8 cellular contexts compared by ENCODE assay signal in the genomic region with DNA sequence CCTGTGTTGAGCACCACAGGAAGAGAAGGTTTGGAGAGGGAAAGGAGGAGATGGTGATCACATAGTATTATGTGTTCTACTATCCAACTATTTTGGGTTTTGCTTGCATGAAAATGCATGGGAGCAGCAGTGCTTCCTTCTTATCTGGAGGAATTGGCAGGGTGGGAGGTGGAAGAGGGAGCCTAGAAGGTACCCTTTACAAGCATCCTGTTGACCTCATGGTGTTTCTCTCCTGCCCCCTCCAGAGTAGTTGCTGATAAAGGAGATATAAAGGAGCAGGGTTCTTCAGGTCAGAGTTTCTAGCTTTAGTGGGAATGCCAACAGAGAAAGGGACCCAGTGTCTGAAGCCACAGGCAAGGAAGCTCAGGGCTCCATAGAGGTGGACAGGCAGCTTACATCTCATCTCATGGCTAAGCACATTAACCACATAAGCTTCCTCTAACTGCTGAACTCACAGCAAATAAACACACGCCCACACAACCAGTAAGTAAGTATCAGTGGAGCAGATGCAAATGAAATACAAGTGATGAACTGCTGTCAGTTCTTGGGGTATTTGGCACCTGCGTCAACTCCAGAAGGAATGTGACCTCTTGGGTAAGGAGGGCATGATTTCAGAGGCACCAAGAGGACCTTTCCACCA.
DNase-seq lines count a peak whose midpoint lies in the region; ATAC-seq and TF ChIP-seq lines count a peak whose summit lies in the region.

No MANE protein-coding gene starts in this region.

- peak; percentile 20 for DNase-seq in RWPE1 (ENCODE audit: low spot score)
- no peak for DNase-seq in natural killer cell
- no peak for DNase-seq in LoVo (ENCODE audit: low spot score)
- no peak for DNase-seq in G401 (ENCODE audit: low spot score)
- DNase-seq in AG08395 (ENCODE audit: low spot score), result no peak
- no peak for DNase-seq in activated CD4-positive, alpha-beta T cell treated with anti-CD3 and anti-CD28 coated beads for 4 hours

- peaks cover 0 to 2% of the 10 kb centered on the region in 2 donors for H3K9me3 Mint-ChIP-seq in natural killer cell

- intact Hi-C loops in natural killer cell (cut with micrococcal nuclease), result loop anchor here (5.0 kb wide), 3 partner anchors 41 to 174 kb away; a partner anchor contains a TSS

- peak overlapping the region; percentile 80 for H3K4me3 Mint-ChIP-seq in natural killer cell

- H3K27ac Mint-ChIP-seq in natural killer cell, result peak overlapping the region; percentile 84 to 92

- in situ Hi-C loops in G401 (cut with HindIII; ENCODE audit: low sequenced_read_pairs), result no loop called here

- peaks cover 80 to 89% of the 10 kb centered on the region in 2 donors for H3K4me1 Mint-ChIP-seq in natural killer cell

- TF ChIP-seq CTCF in RWPE1 (conservative IDR thresholded peaks at IDR 0.05; ENCODE audit: low read depth) (no peak), natural killer cell (IDR thresholded peaks at IDR 0.05) (no peak)

- no peaks in the 10 kb centered on the region for H3K36me3 Mint-ChIP-seq in natural killer cell

- POLR2A ChIA-PET in RWPE1 (lab: Yijun Ruan, JAX; ENCODE audit: low non-redundant PET), result no interaction called here

- CTCF ChIA-PET in RWPE1 (lab: Yijun Ruan, JAX), result interaction anchor here (1.1 kb wide), 1 partner anchor 22 kb away, joined by 3 read pairs; no protein-coding TSS in a partner anchor

- ATAC-seq in GM18870 (IDR thresholded peaks at IDR 0.05; ENCODE audit: unreplicated experiment) (peak; percentile 87), HG02763 (IDR thresholded peaks at IDR 0.05; ENCODE audit: unreplicated experiment) (peak; percentile 98), natural killer cell (peak; percentile 81 to 97 (median 90))

- H3K27me3 Mint-ChIP-seq in natural killer cell (ENCODE audit: low read depth in 2 of 2), result no peaks in the 10 kb centered on the region

- no peak overlapping the region; the same call in 1 of the 2 replicates for H3K27ac ChIP-seq in RWPE1
